8 cellular contexts compared by ENCODE assay signal in the genomic region with DNA sequence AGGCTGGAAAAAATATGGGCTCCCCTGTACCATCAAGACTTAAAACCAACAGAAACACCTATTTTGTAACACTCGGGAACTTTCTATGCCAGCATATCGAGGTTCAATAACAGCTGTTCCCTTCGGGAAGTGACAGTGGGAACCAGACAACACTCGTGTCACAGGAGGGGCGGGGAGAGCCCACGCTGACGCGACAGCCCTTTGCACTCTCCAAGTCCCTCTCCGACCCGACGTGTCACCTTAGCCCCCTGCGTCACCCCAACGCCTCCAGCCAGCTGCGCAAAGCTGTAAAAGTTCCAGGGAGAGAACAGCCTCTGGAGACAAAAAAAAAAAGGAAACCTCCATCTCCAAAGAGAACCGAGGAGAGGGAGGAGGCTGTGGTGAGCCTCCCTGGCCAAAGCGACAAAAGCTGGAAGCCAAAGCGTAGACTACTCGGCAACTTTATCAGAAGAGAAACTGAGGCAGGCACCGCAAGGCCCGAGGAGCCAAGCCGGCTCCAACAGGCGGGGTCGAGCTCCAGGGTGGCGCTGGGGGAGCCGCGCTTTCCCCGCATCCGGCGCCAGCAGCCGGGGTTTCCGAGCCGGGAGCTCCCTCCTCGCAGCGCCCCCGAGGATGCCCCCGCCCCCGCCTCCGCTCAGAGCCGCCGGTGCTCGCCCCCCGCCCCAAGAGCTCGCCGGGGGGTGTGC. TPM values are rescaled to one million over a fixed set of nuclear protein-coding genes. Genes with fewer than 3 reads are reported as not detected.
DNase-seq lines count a peak whose midpoint lies in the region; ATAC-seq, FAIRE-seq and TF ChIP-seq lines count a peak whose summit lies in the region.

No MANE protein-coding gene starts in this region.

- TF ChIP-seq CTCF in left ventricle myocardium inferior (IDR thresholded peaks at IDR 0.05; ENCODE audit: borderline replicate concordance) (no peak), retinal pigment epithelial cell (conservative IDR thresholded peaks at IDR 0.05; ENCODE audit: low read depth, low read length) (no peak)

- DNase-seq in GM12891 (ENCODE audit: insufficient read length, low spot score) (peak; percentile 37), RCC 7860 (ENCODE audit: low spot score) (peak; percentile 7), left ventricle myocardium inferior (peak; percentile 62), retinal pigment epithelial cell (ENCODE audit: low read depth) (no peak), NOMO-1 treated with DMSO at 0.1 percent for 48 hours (lab: John Stamatoyannopoulos, UW; ENCODE audit: unreplicated experiment) (no peak), SHP77 treated with DMSO at 0.1 percent for 48 hours (lab: John Stamatoyannopoulos, UW) (no peak)
- peak; percentile 65 for DNase-seq in activated naive CD4-positive, alpha-beta T cell treated with Interleukin-2 at 50 U/mL for 16 hours

- no peak for TF ChIP-seq POLR2A in GM12891 (IDR thresholded peaks at IDR 0.05; ENCODE audit: low read depth, low read length)

- intact Hi-C loops in left ventricle myocardium inferior (cut with micrococcal nuclease) = no loop called here

- H3K4me1 ChIP-seq in left ventricle myocardium inferior = peaks cover 37% of the 10 kb centered on the region

- H3K4me3 ChIP-seq in left ventricle myocardium inferior (peak overlapping the region; percentile 92), retinal pigment epithelial cell (ENCODE audit: low read length) (peak overlapping the region; percentile 86)

- H3K27ac ChIP-seq in left ventricle myocardium inferior (replicated peaks) = peak overlapping the region; percentile 98

- H3K9me3 ChIP-seq in left ventricle myocardium inferior (replicated peaks) = no peaks in the 10 kb centered on the region

- no peaks in the 10 kb centered on the region for H3K36me3 ChIP-seq in left ventricle myocardium inferior

- peak; percentile 64 for FAIRE-seq in GM12891 (lab: Jason Lieb, UNC)
- FAIRE-seq in RCC 7860 (lab: Jason Lieb, UNC) = no peak

- ATAC-seq in HG02852 (IDR thresholded peaks at IDR 0.05; ENCODE audit: unreplicated experiment) = peak; percentile 32

- no peaks in the 10 kb centered on the region for H3K27me3 ChIP-seq in left ventricle myocardium inferior (ENCODE audit: low read depth)

TF ChIP-seq in GM12891, 5 proteins besides CTCF, POLR2A, EP300 and RAD21:
- TF ChIP-seq POLR2AphosphoS5 (IDR thresholded peaks at IDR 0.05; ENCODE audit: low read depth, low read length) (no peak; the same call in 1 of the 2 replicates), TAF1 (IDR thresholded peaks at IDR 0.05; ENCODE audit: low read depth, low read length) (no peak), SPI1 (IDR thresholded peaks at IDR 0.05; ENCODE audit: low read depth, low read length) (no peak), PAX5 (IDR thresholded peaks at IDR 0.05; ENCODE audit: insufficient read depth, low read length, severe bottlenecking) (no peak)

RNA-seq across cellular contexts. Expression of a gene that starts 0.8 kb away (rescaled TPM):
- 31.4 TPM for polyA plus RNA-seq in GM12891 (2012; ENCODE audit: low read depth, missing spikeins)
- 26.9 TPM for total RNA-seq in left ventricle myocardium inferior

Comparison
In these comparisons a context has a peak if more than half of its experiments do, and no peak if none do; other contexts are left out.
1. DNase-seq: peak in GM12891 (single experiment), RCC 7860 (single experiment), activated naive CD4-positive, alpha-beta T cell treated with Interleukin-2 at 50 U/mL for 16 hours (single experiment) and left ventricle myocardium inferior (single experiment); none in retinal pigment epithelial cell (single experiment), NOMO-1 treated with DMSO at 0.1 percent for 48 hours (single experiment) and SHP77 treated with DMSO at 0.1 percent for 48 hours (single experiment).